Comparison of ENCODE assay signal across 18 cellular contexts in the genomic region with DNA sequence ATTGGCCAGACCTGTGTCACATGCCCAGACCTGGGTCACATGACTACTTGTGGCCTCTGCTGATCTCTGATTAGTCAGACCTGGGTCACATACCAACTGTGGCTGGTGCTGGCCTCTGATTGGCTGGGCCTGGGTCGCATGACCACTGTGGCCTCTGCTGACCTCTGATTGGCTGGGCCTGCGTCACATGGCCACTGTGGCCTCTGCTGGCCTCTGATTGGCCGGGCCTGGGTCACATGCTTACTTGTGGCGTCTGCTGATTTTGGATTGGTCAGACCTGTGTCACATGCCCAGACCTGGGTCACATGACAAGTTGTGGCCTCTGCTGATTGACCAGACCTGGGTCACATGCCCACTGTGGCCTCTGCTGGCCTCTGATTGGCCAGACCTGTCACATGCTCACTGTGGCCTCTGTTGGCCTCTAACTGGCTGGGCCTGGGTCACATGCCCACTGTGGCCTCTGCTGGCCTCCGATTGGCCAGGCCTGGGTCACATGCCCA.
A peak's percentile ranks its signal among the peaks of the same experiment; 100 is the strongest.
DNase-seq lines count a peak whose midpoint lies in the region; ATAC-seq and TF ChIP-seq lines count a peak whose summit lies in the region.
"Had no signal": no experiment of that assay in that cellular context is flagged by ENCODE, and none has a peak within 500 bp of the region (broad histone marks: within the 10 kb centered on the region; RNA-seq: fewer than 3 reads in every experiment).

No MANE protein-coding gene starts in this region.

- no peak overlapping the region for H2AFZ ChIP-seq in trophoblast cell (ENCODE audit: insufficient read depth, low read length, poor library complexity)
- H2AFZ ChIP-seq: GM23248 had no signal

- H3K36me3 ChIP-seq in MG63 (no peaks in the 10 kb centered on the region), trophoblast cell (ENCODE audit: control insufficient read depth in 1 of 2, insufficient read depth in 2 of 2, low read length in 2 of 2) (no peaks in the 10 kb centered on the region), body of pancreas (replicated peaks in 1 of 2; ENCODE audit: insufficient read depth in 1 of 2, low read depth in 2 of 2) (no peaks in the 10 kb centered on the region)
- H3K36me3 ChIP-seq: SJSA1 had no signal

- no peak overlapping the region for H2AK5ac ChIP-seq in trophoblast cell (ENCODE audit: low read length)

- peaks cover 0 to 18% of the 10 kb centered on the region in 2 donors for H3K36me3 Mint-ChIP-seq in activated naive CD4-positive, alpha-beta T cell treated with anti-CD3 and anti-CD28 coated beads, Interleukin-2, amount 50 U/mL, for 72 hours
- no peaks in the 10 kb centered on the region for H3K36me3 Mint-ChIP-seq in activated T-helper 17 cell treated with anti-CD3 and anti-CD28 coated beads, Interleukin-2, amount 50 U/mL, for 72 hours (ENCODE audit: low read depth)

- no peak overlapping the region for H4K12ac ChIP-seq in trophoblast cell (ENCODE audit: low read depth, low read length)

- no peaks in the 10 kb centered on the region for H3K27me3 ChIP-seq in MG63
- H3K27me3 ChIP-seq in trophoblast cell (ENCODE audit: insufficient read depth, low read length), result no peaks in the 10 kb centered on the region
- H3K27me3 ChIP-seq in body of pancreas, result no peaks in the 10 kb centered on the region
- H3K27me3 ChIP-seq: SJSA1 had no signal

- no peak overlapping the region for H3K9ac ChIP-seq in trophoblast cell (ENCODE audit: low read length)
- H3K9ac ChIP-seq: GM23248 had no signal

- H3K14ac ChIP-seq in trophoblast cell (ENCODE audit: low read length), result no peak overlapping the region

- no peaks in the 10 kb centered on the region for H3K79me1 ChIP-seq in trophoblast cell (ENCODE audit: low read length)

- H3K23ac ChIP-seq in trophoblast cell (ENCODE audit: low read length), result no peak overlapping the region

- H3K4me3 ChIP-seq in MG63 (no peak overlapping the region), trophoblast cell (ENCODE audit: low read depth, low read length) (peak overlapping the region; percentile 27), body of pancreas (no peak overlapping the region)
- H3K4me3 ChIP-seq: GM23248, SJSA1 had no signal

- no peaks in the 10 kb centered on the region for H3K79me2 ChIP-seq in trophoblast cell (ENCODE audit: control insufficient read depth, insufficient read depth, low read length, poor library complexity)

- intact Hi-C loops in body of pancreas (cut with DNase I), result no loop called here

- DNase-seq in activated naive CD4-positive, alpha-beta T cell treated with anti-CD3 and anti-CD28 coated beads, Interleukin-2, amount 50 U/mL, for 72 hours (ENCODE audit: low spot score in 2 of 2), result peak in 1 of 2 donors; percentile 61
- no peak for DNase-seq in activated naive CD4-positive, alpha-beta T cell treated with Interleukin-2 at 50 U/mL for 16 hours
- DNase-seq in MG63 (peak; percentile 13), trophoblast cell (no peak), body of pancreas (no peak), NCI-H2227 (lab: John Stamatoyannopoulos, UW; ENCODE audit: unreplicated experiment) (no peak), NCI-H1417 treated with DMSO at 0.1 percent for 48 hours (lab: John Stamatoyannopoulos, UW) (no peak)
- DNase-seq: C1 segment of cervical spinal cord, GM23248, KG1, NCI-H1092, NCI-H1694 treated with DMSO at 0.1 percent for 48 hours, NCI-H2107, NCI-H226, NCI-H524 treated with DMSO at 0.1 percent for 48 hours, SW 1271 had no signal

- H3K4me2 ChIP-seq in trophoblast cell (ENCODE audit: low read length), result no peak overlapping the region

- peaks cover 6 to 21% of the 10 kb centered on the region in 2 donors for H3K9me3 Mint-ChIP-seq in activated naive CD4-positive, alpha-beta T cell treated with anti-CD3 and anti-CD28 coated beads, Interleukin-2, amount 50 U/mL, for 72 hours
- H3K9me3 Mint-ChIP-seq in activated T-helper 17 cell treated with anti-CD3 and anti-CD28 coated beads, Interleukin-2, amount 50 U/mL, for 72 hours, result peaks cover 8% of the 10 kb centered on the region

- no peak overlapping the region for H3K4me3 Mint-ChIP-seq in activated T-helper 17 cell treated with anti-CD3 and anti-CD28 coated beads, Interleukin-2, amount 50 U/mL, for 72 hours

- H3K27me3 Mint-ChIP-seq in activated T-helper 17 cell treated with anti-CD3 and anti-CD28 coated beads, Interleukin-2, amount 50 U/mL, for 72 hours, result no peaks in the 10 kb centered on the region

- no peaks in the 10 kb centered on the region for H3K4me1 ChIP-seq in trophoblast cell (ENCODE audit: control insufficient read depth in 1 of 2, insufficient read depth in 2 of 2, low read length in 2 of 2)
- H3K4me1 ChIP-seq in body of pancreas, result no peaks in the 10 kb centered on the region
- H3K4me1 ChIP-seq: SJSA1 had no signal

- no CpG with 5 or more reads among the region's 5 CpGs for WGBS in trophoblast cell (ENCODE audit: extremely low coverage, insufficient coverage, insufficient read length)
- 93 to 100% methylated on average over 1 to 5 of the region's 5 CpGs for whole genome bisulfite sequencing in body of pancreas, 2 donors

- peak; percentile 16 to 66 for ATAC-seq in activated naive CD4-positive, alpha-beta T cell treated with anti-CD3 and anti-CD28 coated beads, Interleukin-2, amount 50 U/mL, for 72 hours
- peak; percentile 20 for ATAC-seq in activated T-helper 17 cell treated with anti-CD3 and anti-CD28 coated beads, Interleukin-2, amount 50 U/mL, for 72 hours (replicated peaks)
- ATAC-seq in body of pancreas, result no peak

- H3K27ac Mint-ChIP-seq in activated naive CD4-positive, alpha-beta T cell treated with anti-CD3 and anti-CD28 coated beads, Interleukin-2, amount 50 U/mL, for 72 hours, result no peak overlapping the region
- H3K27ac Mint-ChIP-seq in activated T-helper 17 cell treated with anti-CD3 and anti-CD28 coated beads, Interleukin-2, amount 50 U/mL, for 72 hours, result no peak overlapping the region

- no peak for TF ChIP-seq CTCF in body of pancreas (IDR thresholded peaks at IDR 0.05)

- no peak overlapping the region for H2BK5ac ChIP-seq in trophoblast cell (ENCODE audit: low read depth, low read length, poor library complexity)

- peaks cover 4% of the 10 kb centered on the region; the same call in 1 of the 2 replicates for H3K9me3 ChIP-seq in MG63
- peaks cover 8% of the 10 kb centered on the region for H3K9me3 ChIP-seq in trophoblast cell (ENCODE audit: insufficient read depth, low read depth, low read length)
- peaks cover 0 to 8% (median 0%) of the 10 kb centered on the region in 3 donors for H3K9me3 ChIP-seq in body of pancreas
- H3K9me3 ChIP-seq: SJSA1 had no signal

- H3K27ac ChIP-seq in trophoblast cell (ENCODE audit: low read depth, low read length) (no peak overlapping the region), body of pancreas (no peak overlapping the region)
- H3K27ac ChIP-seq: GM23248, SJSA1 had no signal

- no peak overlapping the region for H2BK12ac ChIP-seq in trophoblast cell (ENCODE audit: low read length)

- no peaks in the 10 kb centered on the region for H3K4me1 Mint-ChIP-seq in activated T-helper 17 cell treated with anti-CD3 and anti-CD28 coated beads, Interleukin-2, amount 50 U/mL, for 72 hours

- H4K91ac ChIP-seq in trophoblast cell (ENCODE audit: low read depth, low read length), result no peak overlapping the region

- no peak overlapping the region for H2BK120ac ChIP-seq in trophoblast cell (ENCODE audit: insufficient read depth, low read length, poor library complexity)

- no peak overlapping the region for H4K8ac ChIP-seq in trophoblast cell (ENCODE audit: low read depth, low read length)

- no peak overlapping the region for H3K18ac ChIP-seq in trophoblast cell (ENCODE audit: low read length)

- H3K4ac ChIP-seq in trophoblast cell (ENCODE audit: low read depth, low read length), result no peak overlapping the region

- no peak for TF ChIP-seq POLR2A in body of pancreas (IDR thresholded peaks at IDR 0.05)
